Comparison of ENCODE assay signal across 8 cellular contexts in the genomic region with DNA sequence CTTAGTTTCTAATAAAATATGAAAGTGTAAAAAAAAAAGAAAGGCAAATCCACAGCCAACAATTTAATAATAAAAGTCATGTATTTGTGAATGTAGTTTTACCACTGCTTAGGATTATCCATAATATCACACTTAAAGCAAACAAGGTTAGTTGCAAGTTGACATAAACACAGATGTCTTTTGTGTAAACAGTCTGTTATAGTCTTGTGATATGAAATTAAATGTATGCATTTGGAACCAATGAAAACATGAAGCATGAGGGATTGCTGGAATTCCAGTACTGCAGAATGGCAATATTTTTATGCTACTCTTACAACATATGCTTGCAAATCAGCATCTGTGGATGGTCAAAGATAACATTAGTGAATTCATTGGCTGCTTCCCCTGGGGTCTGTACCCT.
"Had no signal": no experiment of that assay in that cellular context is flagged by ENCODE, and none has a peak within 500 bp of the region (broad histone marks: within the 10 kb centered on the region; RNA-seq: fewer than 3 reads in every experiment).

No MANE protein-coding gene starts in this region.

- FAIRE-seq: HepG2, HTR-8/SVneo, K562 had no signal

- H3K27ac ChIP-seq: HL-60, KMS-11 had no signal

- DNase-seq: IMR-90, KBM-7, KG1 had no signal

- ATAC-seq: HepG2, K562 had no signal

- H3K4me2 ChIP-seq: KMS-11 had no signal

- H3K4me3 ChIP-seq: K562 had no signal

- H3K9ac ChIP-seq: KMS-11 had no signal
